Comparison of ENCODE assay signal across 9 cellular contexts in the genomic region with DNA sequence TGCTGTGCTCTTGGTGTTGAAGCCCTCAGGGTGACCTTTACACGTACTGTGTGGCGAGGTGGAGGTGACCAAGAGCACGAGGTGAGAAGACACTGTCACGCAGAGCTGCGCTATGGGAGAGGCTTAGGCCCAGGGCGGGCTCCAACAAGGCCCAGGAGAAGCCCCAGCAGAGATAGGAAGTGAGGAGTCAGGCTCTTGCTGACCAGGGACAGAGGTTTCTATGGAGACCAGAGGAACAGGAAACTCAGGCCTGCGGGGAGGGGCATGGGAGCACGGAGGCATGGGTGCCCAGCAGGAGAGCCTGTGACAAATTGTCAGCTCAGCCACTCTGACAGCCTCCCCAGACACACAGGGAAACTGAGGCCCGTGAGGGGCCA. TPM values are rescaled to one million over a fixed set of nuclear protein-coding genes. Genes with fewer than 3 reads are reported as not detected.
DNase-seq lines count a peak whose midpoint lies in the region; ATAC-seq, FAIRE-seq and TF ChIP-seq lines count a peak whose summit lies in the region.
"Had no signal": no experiment of that assay in that cellular context is flagged by ENCODE, and none has a peak within 500 bp of the region (broad histone marks: within the 10 kb centered on the region; RNA-seq: fewer than 3 reads in every experiment).

No MANE protein-coding gene starts in this region.

- H3K27ac ChIP-seq in astrocyte (ENCODE audit: low read depth, low read length): peak overlapping the region; percentile 71
- H3K27ac ChIP-seq in stomach: peak overlapping the region; percentile 39 to 86 (median 81)

- H3K9ac ChIP-seq in Loucy (ENCODE audit: low read depth, low read length, poor library complexity, severe bottlenecking) (peak overlapping the region; percentile 97), astrocyte (ENCODE audit: low read length) (peak overlapping the region; percentile 59)

- DNase-seq in AG10803 (ENCODE audit: low read depth) (peak; percentile 58), astrocyte (ENCODE audit: low read depth) (peak; percentile 53), stomach (peak; percentile 46), NCI-H1694 (lab: John Stamatoyannopoulos, UW) (no peak)
- DNase-seq in stimulated activated CD4-positive, alpha-beta T cell treated with anti-CD3 and anti-CD28 coated beads, Interleukin-2, amount 100 ng/mL, for 24 hours: no peak

- peak overlapping the region; percentile 87 for H3K27ac Mint-ChIP-seq in astrocyte (ENCODE audit: unreplicated experiment)

- H3K27me3 ChIP-seq in Loucy (ENCODE audit: insufficient read depth, low read length, poor library complexity, severe bottlenecking): no peaks in the 10 kb centered on the region
- no peaks in the 10 kb centered on the region for H3K27me3 ChIP-seq in astrocyte (ENCODE audit: insufficient read depth, low read length)
- H3K27me3 ChIP-seq in stomach: no peaks in the 10 kb centered on the region

- no peaks in the 10 kb centered on the region for H3K9me2 ChIP-seq in Loucy (replicated peaks; ENCODE audit: low read depth, low read length)

- H3K36me3 ChIP-seq in Loucy (ENCODE audit: insufficient read depth, low read length) (peaks cover 24% of the 10 kb centered on the region; the same call in 1 of the 2 replicates), astrocyte (ENCODE audit: insufficient read depth, low read length) (no peaks in the 10 kb centered on the region), stomach (peaks cover 0 to 14% (median 10%) of the 10 kb centered on the region in 4 donors)

- H3K79me2 ChIP-seq in Loucy (ENCODE audit: insufficient read depth, low read length): peaks cover 94% of the 10 kb centered on the region
- H3K79me2 ChIP-seq in astrocyte (ENCODE audit: insufficient read depth, low read length): peaks cover 41% of the 10 kb centered on the region

- no peaks in the 10 kb centered on the region for H3K27me3 Mint-ChIP-seq in astrocyte (ENCODE audit: low read depth, unreplicated experiment)

- H4K20me1 ChIP-seq in Loucy (ENCODE audit: insufficient read depth, low read length, poor library complexity, severe bottlenecking): peaks cover 59% of the 10 kb centered on the region
- H4K20me1 ChIP-seq in astrocyte (ENCODE audit: insufficient read depth, low read length): peaks cover 48% of the 10 kb centered on the region

- H3K4me1 Mint-ChIP-seq in astrocyte (ENCODE audit: low read depth, unreplicated experiment): peaks cover 16% of the 10 kb centered on the region

- H3K4me2 ChIP-seq in Loucy (ENCODE audit: low read depth, low read length, poor library complexity, severe bottlenecking) (peak overlapping the region; percentile 96), astrocyte (ENCODE audit: low read length) (peak overlapping the region; percentile 73)

- FAIRE-seq in astrocyte (lab: Jason Lieb, UNC): no peak
- FAIRE-seq in islet of Langerhans (lab: Jason Lieb, UNC): peak; percentile 93
- FAIRE-seq: endometrium had no signal

- no peaks in the 10 kb centered on the region; the same call in 1 of the 2 replicates for H3F3A ChIP-seq in Loucy (ENCODE audit: low read depth)

- peaks cover 31% of the 10 kb centered on the region for H3K4me1 ChIP-seq in Loucy (ENCODE audit: insufficient read depth, low read length, poor library complexity, severe bottlenecking)
- peaks cover 37% of the 10 kb centered on the region for H3K4me1 ChIP-seq in astrocyte (ENCODE audit: insufficient read depth, low read length)
- H3K4me1 ChIP-seq in stomach: peaks cover 38 to 75% (median 60%) of the 10 kb centered on the region in 4 donors

- peak overlapping the region; percentile 45 for H3K4me3 Mint-ChIP-seq in astrocyte (ENCODE audit: unreplicated experiment)

- no peaks in the 10 kb centered on the region for H3K36me3 Mint-ChIP-seq in astrocyte (ENCODE audit: low read depth, unreplicated experiment)

- intact Hi-C loops in stomach (cut with DNase I; ENCODE audit: low total_unique reads): no loop called here

- H2AFZ ChIP-seq in Loucy (ENCODE audit: low read length) (no peak overlapping the region), astrocyte (ENCODE audit: low read depth, low read length) (peak overlapping the region; percentile 39)

- no peak for TF ChIP-seq POLR2A in stomach (IDR thresholded peaks at IDR 0.05)

- no peak for TF ChIP-seq EP300 in stomach (IDR thresholded peaks at IDR 0.05)

- no peaks in the 10 kb centered on the region for H3K9me3 Mint-ChIP-seq in astrocyte (ENCODE audit: unreplicated experiment)

- WGBS in stomach, 5 donors: 52 to 56% (median 54%) methylated on average over 9 of the region's 9 CpGs

- no peak for TF ChIP-seq CTCF in AG10803 (conservative IDR thresholded peaks at IDR 0.05; ENCODE audit: low read length)
- no peak for TF ChIP-seq CTCF in Loucy (conservative IDR thresholded peaks at IDR 0.05; ENCODE audit: low read length)
- no peak for TF ChIP-seq CTCF in astrocyte (IDR thresholded peaks at IDR 0.05; ENCODE audit: insufficient read depth, low read depth, low read length)
- TF ChIP-seq CTCF in stomach (IDR thresholded peaks at IDR 0.05): no peak

- no peak overlapping the region for H3K4me3 ChIP-seq in AG10803 (ENCODE audit: low read length)
- peak overlapping the region; percentile 74 for H3K4me3 ChIP-seq in Loucy (ENCODE audit: low read length, poor library complexity, severe bottlenecking)
- H3K4me3 ChIP-seq in astrocyte (ENCODE audit: insufficient read depth, low read depth, low read length): no peak overlapping the region
- peak overlapping the region in 3 of 4 donors; percentile 3 to 18 (median 5) for H3K4me3 ChIP-seq in stomach

- no peak for ATAC-seq in HG02642 (IDR thresholded peaks at IDR 0.05; ENCODE audit: poor library complexity, unreplicated experiment)

- H3K9me3 ChIP-seq in Loucy (ENCODE audit: insufficient read depth, low read depth, low read length): no peaks in the 10 kb centered on the region
- H3K9me3 ChIP-seq in astrocyte (ENCODE audit: insufficient read depth, low read depth, low read length): no peaks in the 10 kb centered on the region
- no peaks in the 10 kb centered on the region for H3K9me3 ChIP-seq in stomach

RNA-seq across cellular contexts. Expression of a gene that starts 15.8 kb away (rescaled TPM):
- total RNA-seq in astrocyte (53.8 and 59.3 TPM in 2 replicates), stomach (100 to 1,000 TPM in 3 of 5 donors, 10 to 100 TPM in 2; 24.0 to 405 (median 102) TPM)
- 10 to 100 TPM; 26.9 to 47.5 (median 35.0) TPM for polyA plus RNA-seq in stomach

RNA-seq across cellular contexts. Expression of a gene that starts 18.4 kb away (rescaled TPM):
- total RNA-seq in astrocyte (277 and 325 TPM in 2 replicates), stomach (100 to 1,000 TPM in 1 of 5 donors, 10 to 100 TPM in 3, 1 to 10 TPM in 1; 5.5 to 151 (median 21.0) TPM)
- 10 to 100 TPM; 22.5 to 56.5 (median 29.2) TPM for polyA plus RNA-seq in stomach

RNA-seq across cellular contexts. Expression of a gene that starts 28.6 kb away (rescaled TPM):
- 0.27 and 0.43 TPM in 2 replicates for total RNA-seq in astrocyte
- total RNA-seq in stomach: 1 to 10 TPM in 1 of 5 donors, under 1 TPM in 1, not detected in 3; 0.37 to 2.8 TPM
- polyA plus RNA-seq in stomach: not detected

Comparison
In these comparisons a context has a peak if more than half of its experiments do, and no peak if none do; other contexts are left out.
1. DNase-seq: peak in AG10803 (single experiment), astrocyte (single experiment) and stomach (single experiment); none in NCI-H1694 (single experiment) and stimulated activated CD4-positive, alpha-beta T cell treated with anti-CD3 and anti-CD28 coated beads, Interleukin-2, amount 100 ng/mL, for 24 hours (0 of 2).
2. H3K4me3 ChIP-seq: peak in Loucy (single experiment) and stomach (3 of 4); none in AG10803 (single experiment) and astrocyte (single experiment).